In genomic region chr15:95669146-95669922, GRCh38 we compare ENCODE assay signal across 10 cellular contexts.
A peak's percentile ranks its signal among the peaks of the same experiment; 100 is the strongest.
DNase-seq lines count a peak whose midpoint lies in the region; ATAC-seq, FAIRE-seq and TF ChIP-seq lines count a peak whose summit lies in the region.
"Had no signal": no experiment of that assay in that cellular context is flagged by ENCODE, and none has a peak within 500 bp of the region (broad histone marks: within the 10 kb centered on the region; RNA-seq: fewer than 3 reads in every experiment).

No MANE protein-coding gene starts in this region.

- no peak for TF ChIP-seq CTCF in HepG2 (CRISPR knock-in tag; IDR thresholded peaks at IDR 0.05)
- no peak for TF ChIP-seq CTCF in lower leg skin (IDR thresholded peaks at IDR 0.05)

- H3K9me3 ChIP-seq in BLaER1 treated with 17β-estradiol and CSF1 and Interleukin-3, amounts not matched to agents 10 nM and 100 nM (replicated peaks in 1 of 11) = no peaks in the 10 kb centered on the region
- peaks cover 36% of the 10 kb centered on the region for H3K9me3 ChIP-seq in HepG2 (ENCODE audit: low read length)

- H3K9me3 Mint-ChIP-seq in T-cell = no peaks in the 10 kb centered on the region

- no peak overlapping the region for H3K4me3 ChIP-seq in BLaER1 treated with 17β-estradiol and CSF1 and Interleukin-3, amounts not matched to agents 10 nM and 100 nM
- no peak overlapping the region for H3K4me3 ChIP-seq in HepG2 (replicated peaks in 1 of 3; ENCODE audit: insufficient read depth in 1 of 3, low read depth in 2 of 3, low read length in 3 of 3)
- no peak overlapping the region for H3K4me3 ChIP-seq in lower leg skin (ENCODE audit: low read depth, poor library complexity, severe bottlenecking)

- ATAC-seq in GM21360 (IDR thresholded peaks at IDR 0.05; ENCODE audit: unreplicated experiment) (peak; percentile 70), T-cell (replicated peaks in 1 of 4) (no peak), HepG2 (no peak), HG03280 (IDR thresholded peaks at IDR 0.05; ENCODE audit: unreplicated experiment) (no peak)

- TF ChIP-seq RAD21 in HepG2 (CRISPR knock-in tag; IDR thresholded peaks at IDR 0.05) = no peak

- no peaks in the 10 kb centered on the region for H4K20me1 ChIP-seq in BLaER1 treated with 17β-estradiol and CSF1 and Interleukin-3, amounts not matched to agents 10 nM and 100 nM
- no peaks in the 10 kb centered on the region for H4K20me1 ChIP-seq in HepG2 (ENCODE audit: insufficient read depth, low read length)

- POLR2A ChIA-PET in T-cell (lab: Charles Lee) = interaction anchor here in 1 of 2 donors (0.7 kb wide), 1 partner anchor 10 kb away, joined by 3 read pairs; no protein-coding TSS in a partner anchor
- POLR2A ChIA-PET in HepG2 (lab: Yijun Ruan, JAX) = no interaction called here

- FAIRE-seq in HepG2 (lab: Jason Lieb, UNC) = no peak

- peaks cover 0 to 6% (median under 1%) of the 10 kb centered on the region in 10 experiments; a peak in 6 of 20 replicates for H3K4me1 ChIP-seq in BLaER1 treated with 17β-estradiol and CSF1 and Interleukin-3, amounts not matched to agents 10 nM and 100 nM
- no peaks in the 10 kb centered on the region for H3K4me1 ChIP-seq in HepG2 (ENCODE audit: insufficient read depth, low read length)

- intact Hi-C loops in HepG2 (cut with micrococcal nuclease; ENCODE audit: unreplicated experiment) = no loop called here
- intact Hi-C loops in lower leg skin (cut with DNase I; ENCODE audit: low total_unique reads) = no loop called here

- no peaks in the 10 kb centered on the region for H3K79me2 ChIP-seq in HepG2 (ENCODE audit: insufficient read depth, low read length)

- H2AFZ ChIP-seq in HepG2 (ENCODE audit: low read length) = no peak overlapping the region

- CTCF ChIA-PET in T-cell (lab: Charles Lee) (no interaction called here), HepG2 (lab: Yijun Ruan, JAX; ENCODE audit: low intra/inter-chr PET ratio, low total read pairs) (no interaction called here)

- 2% methylated on average over 10 of the region's 10 CpGs for WGBS in HepG2 (ENCODE audit: low lambda C conversion rate)
- WGBS in lower leg skin, 2 donors = 59% methylated on average over 10 of the region's 10 CpGs

- DNase-seq in T-cell (no peak), HepG2 (ENCODE audit: low spot score) (no peak), DMS53 treated with DMSO at 0.1 percent for 48 hours (lab: John Stamatoyannopoulos, UW; ENCODE audit: unreplicated experiment) (no peak), AG08395 (ENCODE audit: low spot score) (no peak), lower leg skin (ENCODE audit: low spot score in 2 of 2) (no peak)
- DNase-seq: GDM1, NCI-H526 treated with DMSO at 0.1 percent for 48 hours had no signal

- BruUV-seq in HepG2 (replicated peaks; lab: Mats Ljungman, UMichigan) = no TSS peak

- H3K27me3 Mint-ChIP-seq in T-cell = peaks cover 3 to 9% of the 10 kb centered on the region in 2 donors

- TF ChIP-seq POLR2A in HepG2 (IDR thresholded peaks at IDR 0.05; ENCODE audit: insufficient read depth in 1 of 2, low read depth in 2 of 2, low read length in 2 of 2) (no peak), lower leg skin (IDR thresholded peaks at IDR 0.05) (no peak)

- H3K27ac ChIP-seq in BLaER1 treated with 17β-estradiol and CSF1 and Interleukin-3, amounts not matched to agents 10 nM and 100 nM = no peak overlapping the region
- H3K27ac ChIP-seq in HepG2 (ENCODE audit: extremely low read length, insufficient read depth, low read length) = no peak overlapping the region

- H3K27ac Mint-ChIP-seq in T-cell = peak overlapping the region; percentile 7 to 8

- H3K27me3 ChIP-seq in BLaER1 treated with 17β-estradiol and CSF1 and Interleukin-3, amounts not matched to agents 10 nM and 100 nM = no peaks in the 10 kb centered on the region; a peak in 1 of 22 replicates
- H3K27me3 ChIP-seq in HepG2 (ENCODE audit: control insufficient read depth in 1 of 2, insufficient read depth in 2 of 2, low read length in 2 of 2) = no peaks in the 10 kb centered on the region; a peak in 1 of 5 replicates

- H3K4me2 ChIP-seq in BLaER1 treated with 17β-estradiol and CSF1 and Interleukin-3, amounts not matched to agents 10 nM and 100 nM = peak overlapping the region in 7 of 11 experiments; percentile 3 to 45 (median 21); a peak in 7 of 22 replicates
- no peak overlapping the region for H3K4me2 ChIP-seq in HepG2 (ENCODE audit: low read depth, low read length)

- no peak overlapping the region for H3K9ac ChIP-seq in BLaER1 treated with 17β-estradiol and CSF1 and Interleukin-3, amounts not matched to agents 10 nM and 100 nM
- H3K9ac ChIP-seq in HepG2 (ENCODE audit: insufficient read depth, low read depth, low read length) = no peak overlapping the region

- no peaks in the 10 kb centered on the region for H3K36me3 ChIP-seq in BLaER1 treated with 17β-estradiol and CSF1 and Interleukin-3, amounts not matched to agents 10 nM and 100 nM
- no peaks in the 10 kb centered on the region for H3K36me3 ChIP-seq in HepG2 (replicated peaks in 1 of 2; ENCODE audit: control insufficient read depth in 1 of 2, insufficient read depth in 2 of 2, low read length in 2 of 2)

- in situ Hi-C loops in HepG2 (cut with HindIII; ENCODE audit: extremely low pct_ligation_motif_present, low pct_unique_long_range_greater_than_20kb) = no loop called here

- TF ChIP-seq EP300 in HepG2 (IDR thresholded peaks at IDR 0.05; ENCODE audit: low read depth in 2 of 2, low read length in 2 of 2) (no peak), HepG2 (CRISPR knock-in tag; IDR thresholded peaks at IDR 0.05; ENCODE audit: borderline replicate concordance) (no peak)

- no peaks in the 10 kb centered on the region for H3K36me3 Mint-ChIP-seq in T-cell

- H3K4me1 Mint-ChIP-seq in T-cell = peaks cover 7 to 13% (median 10%) of the 10 kb centered on the region in 3 donors

- peak overlapping the region; percentile 18 to 40 (median 23) for H3K4me3 Mint-ChIP-seq in T-cell

TF ChIP-seq in HepG2, 621 proteins besides CTCF, POLR2A, EP300 and RAD21:
- TF ChIP-seq IKZF4 (CRISPR knock-in tag; IDR thresholded peaks at IDR 0.05; ENCODE audit: borderline replicate concordance, low read depth, not compliant biosample characterization) (no peak), ZNF549 (CRISPR knock-in tag; IDR thresholded peaks at IDR 0.05) (0 out of 2 replicates have a peak, but pooled peaks have one; percentile 62), POLR2AphosphoS2 (IDR thresholded peaks at IDR 0.05; ENCODE audit: low read depth, low read length) (no peak), ESRRA (CRISPR knock-in tag; IDR thresholded peaks at IDR 0.05; ENCODE audit: low read depth) (no peak), RELA (CRISPR knock-in tag; IDR thresholded peaks at IDR 0.05) (no peak)
TF ChIP-seq in HepG2: peak in this region for 1.
